Comparison of ENCODE assay signal across 8 cellular contexts in the genomic region with DNA sequence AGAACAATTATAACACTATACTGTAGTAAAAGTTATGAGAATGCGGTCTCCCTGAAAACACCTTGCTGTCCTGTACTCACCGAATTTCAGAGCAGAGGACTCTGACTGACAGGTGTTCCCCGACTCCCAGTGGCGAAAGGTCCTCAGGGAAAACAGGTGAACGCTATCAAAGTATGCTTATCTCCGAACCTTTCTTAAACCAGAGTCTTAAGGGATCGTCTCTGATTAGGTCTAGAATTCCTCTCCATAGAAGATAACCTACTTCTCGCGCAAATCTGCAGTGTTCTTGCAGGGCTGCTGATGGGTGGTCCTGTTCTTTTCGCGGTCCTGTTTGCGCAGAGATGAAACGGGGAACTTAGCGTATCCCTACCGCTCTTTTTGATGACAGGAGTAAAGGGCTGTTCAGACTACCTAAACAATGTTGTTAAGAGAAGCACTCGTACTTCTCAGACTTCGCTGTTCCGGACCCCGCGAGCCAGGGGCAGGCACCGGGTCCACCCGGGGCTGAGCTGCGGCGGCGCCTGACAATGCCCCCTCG. TPM values are rescaled to one million over a fixed set of nuclear protein-coding genes. Genes with fewer than 3 reads are reported as not detected.
DNase-seq lines count a peak whose midpoint lies in the region; ATAC-seq lines count a peak whose summit lies in the region.

No MANE protein-coding gene starts in this region.

- H3K4me3 Mint-ChIP-seq in activated CD4-positive, alpha-beta T cell treated with anti-CD3 and anti-CD28 coated beads for 36 hours = peak overlapping the region; percentile 84
- peak overlapping the region; percentile 79 for H3K4me3 Mint-ChIP-seq in activated naive CD4-positive, alpha-beta T cell treated with anti-CD3 and anti-CD28 coated beads for 36 hours

- peaks cover 34% of the 10 kb centered on the region for H3K4me1 Mint-ChIP-seq in activated CD4-positive, alpha-beta T cell treated with anti-CD3 and anti-CD28 coated beads for 36 hours
- peaks cover 26% of the 10 kb centered on the region for H3K4me1 Mint-ChIP-seq in activated naive CD4-positive, alpha-beta T cell treated with anti-CD3 and anti-CD28 coated beads for 36 hours (ENCODE audit: low read depth)

- H3K36me3 ChIP-seq in KOPT-K1 (ENCODE audit: insufficient read depth, low read length) = no peaks in the 10 kb centered on the region

- H3K27me3 ChIP-seq in right cardiac atrium (ENCODE audit: control insufficient read depth, insufficient read depth) = no peaks in the 10 kb centered on the region

- H3K27ac ChIP-seq in KOPT-K1 (ENCODE audit: low read depth, low read length, poor library complexity, severe bottlenecking) = peak overlapping the region; percentile 83
- H3K27ac ChIP-seq in right cardiac atrium (ENCODE audit: low read length) = peak overlapping the region; percentile 95

- H3K36me3 Mint-ChIP-seq in activated CD4-positive, alpha-beta T cell treated with anti-CD3 and anti-CD28 coated beads for 36 hours (ENCODE audit: low read depth) = peaks cover 3% of the 10 kb centered on the region
- no peaks in the 10 kb centered on the region for H3K36me3 Mint-ChIP-seq in activated naive CD4-positive, alpha-beta T cell treated with anti-CD3 and anti-CD28 coated beads for 36 hours (ENCODE audit: low read depth)

- POLR2A ChIA-PET in activated CD4-positive, alpha-beta T cell treated with anti-CD3 and anti-CD28 coated beads for 36 hours (lab: Charles Lee) = no interaction called here

- H3K4me3 ChIP-seq in right cardiac atrium (ENCODE audit: low read length) (peak overlapping the region; percentile 56), skeletal muscle cell (ENCODE audit: low read depth, low read length) (peak overlapping the region; percentile 72)

- under 1% methylated on average over 26 of the region's 26 CpGs for WGBS in right cardiac atrium

- no peaks in the 10 kb centered on the region for H3K9me3 Mint-ChIP-seq in activated CD4-positive, alpha-beta T cell treated with anti-CD3 and anti-CD28 coated beads for 36 hours (ENCODE audit: low read depth)
- H3K9me3 Mint-ChIP-seq in activated naive CD4-positive, alpha-beta T cell treated with anti-CD3 and anti-CD28 coated beads for 36 hours = no peaks in the 10 kb centered on the region

- peak; percentile 6 for ATAC-seq in activated CD4-positive, alpha-beta T cell treated with anti-CD3 and anti-CD28 coated beads for 36 hours
- ATAC-seq in GM21825 (IDR thresholded peaks at IDR 0.05; ENCODE audit: unreplicated experiment) (peak; percentile 19), right cardiac atrium (peak; percentile 21 to 33)

- peak; percentile 52 for DNase-seq in activated CD4-positive, alpha-beta T cell treated with anti-CD3 and anti-CD28 coated beads for 36 hours
- no peak for DNase-seq in activated CD4-positive, alpha-beta T cell treated with anti-CD3 and anti-CD28 coated beads for 1 hour
- no peak for DNase-seq in activated naive CD4-positive, alpha-beta T cell treated with anti-CD3 and anti-CD28 coated beads for 36 hours
- DNase-seq in right cardiac atrium (no peak), skeletal muscle cell (ENCODE audit: low read depth) (no peak), NCI-H2107 (lab: John Stamatoyannopoulos, UW) (no peak)

- H3K9me3 ChIP-seq in KOPT-K1 (ENCODE audit: insufficient read depth, low read length, poor library complexity, severe bottlenecking) (no peaks in the 10 kb centered on the region), right cardiac atrium (ENCODE audit: control insufficient read depth, low read length) (no peaks in the 10 kb centered on the region)

- intact Hi-C loops in activated CD4-positive, alpha-beta T cell treated with anti-CD3 and anti-CD28 coated beads for 36 hours (cut with DNase I, micrococcal nuclease) = loop anchor here in 1 of 2 experiments (2.0 kb wide), 3 partner anchors 49 to 915 kb away; a partner anchor contains a TSS
- intact Hi-C loops in activated naive CD4-positive, alpha-beta T cell treated with anti-CD3 and anti-CD28 coated beads for 36 hours (cut with micrococcal nuclease) = no loop called here
- intact Hi-C loops in right cardiac atrium (cut with DNase I) = no loop called here

- no peaks in the 10 kb centered on the region for H3K27me3 Mint-ChIP-seq in activated CD4-positive, alpha-beta T cell treated with anti-CD3 and anti-CD28 coated beads for 36 hours
- no peaks in the 10 kb centered on the region for H3K27me3 Mint-ChIP-seq in activated naive CD4-positive, alpha-beta T cell treated with anti-CD3 and anti-CD28 coated beads for 36 hours (ENCODE audit: low read depth)

- peaks cover 2% of the 10 kb centered on the region for H3K4me1 ChIP-seq in right cardiac atrium (ENCODE audit: control insufficient read depth, insufficient read depth, low read length)

- H3K27ac Mint-ChIP-seq in activated CD4-positive, alpha-beta T cell treated with anti-CD3 and anti-CD28 coated beads for 36 hours = peak overlapping the region; percentile 90
- H3K27ac Mint-ChIP-seq in activated naive CD4-positive, alpha-beta T cell treated with anti-CD3 and anti-CD28 coated beads for 36 hours = peak overlapping the region; percentile 88

- CTCF ChIA-PET in activated CD4-positive, alpha-beta T cell treated with anti-CD3 and anti-CD28 coated beads for 36 hours (lab: Charles Lee) = no interaction called here
- CTCF ChIA-PET in activated naive CD4-positive, alpha-beta T cell treated with anti-CD3 and anti-CD28 coated beads for 36 hours (lab: Charles Lee) = no interaction called here

RNA-seq across cellular contexts. Expression of a gene that starts 1.0 kb away (rescaled TPM):
- total RNA-seq in activated CD4-positive, alpha-beta T cell treated with anti-CD3 and anti-CD28 coated beads for 36 hours = 10 to 100 TPM; 13.2 to 16.9 TPM
- 10 to 100 TPM; 10.1 to 11.0 TPM for total RNA-seq in activated naive CD4-positive, alpha-beta T cell treated with anti-CD3 and anti-CD28 coated beads for 36 hours
- 10 to 100 TPM; 82.6 to 89.4 (median 86.2) TPM for total RNA-seq in right cardiac atrium
- polyA plus RNA-seq in right cardiac atrium = 42.2 TPM

Comparison
In these comparisons a context has a peak if more than half of its experiments do, and no peak if none do; other contexts are left out.
1. RNA of a gene that starts 1.0 kb away (total RNA-seq): 82.6 to 89.4 TPM in right cardiac atrium; 13.2 to 16.9 TPM in activated CD4-positive, alpha-beta T cell treated with anti-CD3 and anti-CD28 coated beads for 36 hours and 10.1 to 11.0 TPM in activated naive CD4-positive, alpha-beta T cell treated with anti-CD3 and anti-CD28 coated beads for 36 hours; every median in the first group is over 4 times any median in the second.
2. Peak in every context shown above with its lines, with median percentiles within 50 percentile points of each other: ATAC-seq.